In the genomic region with DNA sequence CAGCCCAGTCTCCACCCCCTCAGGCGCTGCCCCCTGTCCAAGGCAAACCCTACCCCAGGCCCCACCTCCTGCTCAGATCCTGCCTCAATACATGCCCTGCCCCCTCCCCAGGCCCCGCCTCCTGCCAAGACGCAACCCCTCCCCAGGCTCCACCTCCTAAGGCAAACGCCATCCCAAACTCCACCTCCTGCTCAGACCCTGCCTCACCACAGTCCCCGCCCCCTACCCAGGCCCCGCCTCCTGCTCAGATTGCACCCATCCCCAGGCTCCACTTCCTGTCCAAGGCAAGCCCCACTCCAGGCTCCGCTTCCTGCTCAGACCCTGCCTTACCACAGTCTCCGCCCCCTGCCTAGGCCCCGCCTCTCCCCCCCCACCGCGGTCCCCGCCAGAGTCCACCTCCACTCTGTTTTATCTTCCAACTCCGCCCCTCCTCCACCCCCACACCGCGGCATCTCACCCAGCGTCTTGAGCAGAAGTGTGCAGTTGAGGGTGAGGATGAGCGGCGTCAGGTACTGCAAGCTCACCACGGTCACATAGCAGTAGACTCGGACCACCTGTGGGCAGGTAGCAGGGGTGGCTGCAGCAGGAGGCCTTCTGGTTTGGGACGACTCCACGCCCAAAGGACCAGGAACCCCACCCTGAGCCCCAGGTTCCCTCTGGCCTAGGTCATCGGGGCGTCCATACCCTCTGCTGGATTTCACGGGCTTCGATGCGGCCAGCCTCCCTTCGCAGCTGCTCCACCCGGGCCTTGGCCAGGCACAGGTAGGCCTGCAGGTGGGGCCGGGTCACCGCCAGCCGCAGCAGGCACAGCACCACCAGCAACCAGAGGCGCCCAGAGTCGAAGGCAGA, we compare ENCODE assay signal across 9 cellular contexts. TPM values are rescaled to one million over a fixed set of nuclear protein-coding genes. Genes with fewer than 3 reads are reported as not detected.
A peak's percentile ranks its signal among the peaks of the same experiment; 100 is the strongest.
DNase-seq lines count a peak whose midpoint lies in the region; ATAC-seq and TF ChIP-seq lines count a peak whose summit lies in the region.
"Had no signal": no experiment of that assay in that cellular context is flagged by ENCODE, and none has a peak within 500 bp of the region (broad histone marks: within the 10 kb centered on the region; RNA-seq: fewer than 3 reads in every experiment).

No MANE protein-coding gene starts in this region.

- peak overlapping the region; percentile 22; the same call in 1 of the 2 replicates for H3K4me3 ChIP-seq in iPS DF 6.9 (ENCODE audit: low read length)
- peak overlapping the region in 3 of 4 donors; percentile 15 to 25 (median 16) for H3K4me3 ChIP-seq in transverse colon
- H3K4me3 ChIP-seq in MM.1S (ENCODE audit: low read length) = no peak overlapping the region

- peak overlapping the region; percentile 64 for H3K4me3 Mint-ChIP-seq in WTC11

- ATAC-seq in WTC11 = peak; percentile 97
- no peak for ATAC-seq in GM21390 (IDR thresholded peaks at IDR 0.05; ENCODE audit: unreplicated experiment)

- H3K36me3 ChIP-seq in iPS DF 6.9 (ENCODE audit: control insufficient read depth, insufficient read depth, low read length) = no peaks in the 10 kb centered on the region
- H3K36me3 ChIP-seq in transverse colon = peaks cover 0 to 9% (median 0%) of the 10 kb centered on the region in 4 donors
- H3K36me3 ChIP-seq in MM.1S (replicated peaks; ENCODE audit: insufficient read depth, low read length) = no peaks in the 10 kb centered on the region

- no peaks in the 10 kb centered on the region for H3K9me2 ChIP-seq in MM.1S (replicated peaks; ENCODE audit: insufficient read depth, low read length)

- H3K27me3 Mint-ChIP-seq in WTC11 (ENCODE audit: low read depth) = no peaks in the 10 kb centered on the region

- H3K79me2 ChIP-seq in MM.1S (ENCODE audit: low read length) = no peaks in the 10 kb centered on the region

- H3F3A ChIP-seq in MM.1S (ENCODE audit: insufficient read depth, low read length) = no peaks in the 10 kb centered on the region

- peak; percentile 42 to 50 for DNase-seq in activated T-cell treated with anti-CD3 and anti-CD28 coated beads, Interleukin-2, amount 50 U/mL, for 48 hours
- DNase-seq in activated T-cell treated with anti-CD3 and anti-CD28 coated beads for 4 hours (no peak), WTC11 (ENCODE audit: low spot score) (peak; percentile 100), iPS DF 6.9 (ENCODE audit: low read depth, low spot score) (peak; percentile 94), transverse colon (peak; percentile 71), T1000 (lab: John Stamatoyannopoulos, UW) (no peak), MM.1S (no peak)

- TF ChIP-seq POLR2A in transverse colon (IDR thresholded peaks at IDR 0.05) = no peak

- CTCF ChIA-PET in WTC11 (lab: Charles Lee) = interaction anchor here (0.5 to 2.5 kb wide), 14 partner anchors 10 to 395 kb away, joined by 3 to 11 read pairs (median 4); a partner anchor contains a TSS

- no peak overlapping the region for H3K27ac Mint-ChIP-seq in WTC11

- TF ChIP-seq CTCF in WTC11 (IDR thresholded peaks at IDR 0.05) = no peak
- no peak for TF ChIP-seq CTCF in transverse colon (IDR thresholded peaks at IDR 0.05)
- no peak for TF ChIP-seq CTCF in MM.1S (IDR thresholded peaks at IDR 0.05; ENCODE audit: low read length)

- H3K36me3 Mint-ChIP-seq in WTC11 = peaks cover 32% of the 10 kb centered on the region

- H2AFZ ChIP-seq in MM.1S (ENCODE audit: low read length) = no peak overlapping the region

- H3K27me3 ChIP-seq in iPS DF 6.9 (ENCODE audit: control insufficient read depth, insufficient read depth, low read length) = no peaks in the 10 kb centered on the region
- no peaks in the 10 kb centered on the region for H3K27me3 ChIP-seq in transverse colon
- no peaks in the 10 kb centered on the region for H3K27me3 ChIP-seq in MM.1S (replicated peaks; ENCODE audit: insufficient read depth, low read length)

- no peak overlapping the region for H3K9ac ChIP-seq in MM.1S (ENCODE audit: low read length)

- in situ Hi-C loops in transverse colon (cut with MboI; ENCODE audit: low pct_ligation_motif_present in 1 of 4, low pct_unique_long_range_greater_than_20kb in 1 of 4, low sequenced_read_pairs in 3 of 4) = no loop called here

- no peak overlapping the region for H3K4me2 ChIP-seq in MM.1S (ENCODE audit: low read depth, low read length)

- no peaks in the 10 kb centered on the region for H3K4me1 Mint-ChIP-seq in WTC11

- H3K9me3 Mint-ChIP-seq in WTC11 = peaks cover 14% of the 10 kb centered on the region

- H3K9me3 ChIP-seq in iPS DF 6.9 (ENCODE audit: control insufficient read depth, insufficient read depth, low read length) (no peaks in the 10 kb centered on the region), transverse colon (peaks cover 0 to 8% of the 10 kb centered on the region in 2 donors), MM.1S (replicated peaks; ENCODE audit: insufficient read depth, low read length) (no peaks in the 10 kb centered on the region)

- H3K4me1 ChIP-seq in iPS DF 6.9 (ENCODE audit: control insufficient read depth, insufficient read depth, low read length) (peaks cover 4% of the 10 kb centered on the region), transverse colon (no peaks in the 10 kb centered on the region), MM.1S (ENCODE audit: low read length) (no peaks in the 10 kb centered on the region)

- H3K27ac ChIP-seq in iPS DF 6.9 (ENCODE audit: low read length) (no peak overlapping the region), transverse colon (peak overlapping the region in 3 of 4 donors; percentile 18 to 61 (median 41)), MM.1S (ENCODE audit: low read length) (no peak overlapping the region)

- H4K20me1 ChIP-seq in MM.1S (ENCODE audit: insufficient read depth, low read length) = no peaks in the 10 kb centered on the region

- TF ChIP-seq EP300 in transverse colon (IDR thresholded peaks at IDR 0.05; ENCODE audit: low read depth) = no peak

- WGBS in iPS DF 6.9 (ENCODE audit: insufficient coverage, insufficient read length) = no CpG with 5 or more reads among the region's 34 CpGs
- 42 to 79% methylated on average over 10 to 34 of the region's 34 CpGs for WGBS in transverse colon (ENCODE audit: low coverage in 1 of 2), 2 donors

- intact Hi-C loops in transverse colon (cut with DNase I; ENCODE audit: low total_unique reads) = no loop called here

- POLR2A ChIA-PET in WTC11 (lab: Charles Lee) = interaction anchor here (1.4 to 2.2 kb wide), 2 partner anchors 9 to 50 kb away, joined by 3 to 6 read pairs; a partner anchor contains a TSS

TF ChIP-seq in WTC11, 78 proteins besides CTCF, POLR2A, EP300 and RAD21:
- no peak for TF ChIP-seq NR1H2 (CRISPR knock-in tag; IDR thresholded peaks at IDR 0.05)
- 0 out of 2 replicates have a peak, but pooled peaks have one; percentile 13 for TF ChIP-seq SP1 (CRISPR knock-in tag; conservative IDR thresholded peaks at IDR 0.05)
- no peak for TF ChIP-seq NFATC4 (CRISPR knock-in tag; IDR thresholded peaks at IDR 0.05)
- TF ChIP-seq, protein P1, sequence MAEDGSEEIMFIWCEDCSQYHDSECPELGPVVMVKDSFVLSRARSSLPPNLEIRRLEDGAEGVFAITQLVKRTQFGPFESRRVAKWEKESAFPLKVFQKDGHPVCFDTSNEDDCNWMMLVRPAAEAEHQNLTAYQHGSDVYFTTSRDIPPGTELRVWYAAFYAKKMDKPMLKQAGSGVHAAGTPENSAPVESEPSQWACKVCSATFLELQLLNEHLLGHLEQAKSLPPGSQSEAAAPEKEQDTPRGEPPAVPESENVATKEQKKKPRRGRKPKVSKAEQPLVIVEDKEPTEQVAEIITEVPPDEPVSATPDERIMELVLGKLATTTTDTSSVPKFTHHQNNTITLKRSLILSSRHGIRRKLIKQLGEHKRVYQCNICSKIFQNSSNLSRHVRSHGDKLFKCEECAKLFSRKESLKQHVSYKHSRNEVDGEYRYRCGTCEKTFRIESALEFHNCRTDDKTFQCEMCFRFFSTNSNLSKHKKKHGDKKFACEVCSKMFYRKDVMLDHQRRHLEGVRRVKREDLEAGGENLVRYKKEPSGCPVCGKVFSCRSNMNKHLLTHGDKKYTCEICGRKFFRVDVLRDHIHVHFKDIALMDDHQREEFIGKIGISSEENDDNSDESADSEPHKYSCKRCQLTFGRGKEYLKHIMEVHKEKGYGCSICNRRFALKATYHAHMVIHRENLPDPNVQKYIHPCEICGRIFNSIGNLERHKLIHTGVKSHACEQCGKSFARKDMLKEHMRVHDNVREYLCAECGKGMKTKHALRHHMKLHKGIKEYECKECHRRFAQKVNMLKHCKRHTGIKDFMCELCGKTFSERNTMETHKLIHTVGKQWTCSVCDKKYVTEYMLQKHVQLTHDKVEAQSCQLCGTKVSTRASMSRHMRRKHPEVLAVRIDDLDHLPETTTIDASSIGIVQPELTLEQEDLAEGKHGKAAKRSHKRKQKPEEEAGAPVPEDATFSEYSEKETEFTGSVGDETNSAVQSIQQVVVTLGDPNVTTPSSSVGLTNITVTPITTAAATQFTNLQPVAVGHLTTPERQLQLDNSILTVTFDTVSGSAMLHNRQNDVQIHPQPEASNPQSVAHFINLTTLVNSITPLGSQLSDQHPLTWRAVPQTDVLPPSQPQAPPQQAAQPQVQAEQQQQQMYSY (CRISPR knock-in tag; IDR thresholded peaks at IDR 0.05) = peak; percentile 88
- no peak for TF ChIP-seq EMX1 (CRISPR knock-in tag; IDR thresholded peaks at IDR 0.05)

RNA-seq across cellular contexts. Expression of a gene that starts 17.7 kb away (rescaled TPM):
- total RNA-seq in WTC11 (2021) (46.0 to 53.4 TPM (median 51.8 TPM) in 3 replicates), transverse colon (10 to 100 TPM; 16.9 to 41.9 (median 18.5) TPM)

RNA-seq across cellular contexts. Expression of a gene that starts 49.5 kb away (rescaled TPM):
- total RNA-seq in WTC11 (2021) (1.3 to 1.7 TPM (median 1.7 TPM) in 3 replicates), transverse colon (under 1 TPM in 1 of 4 donors, not detected in 3; 0.95 TPM)
- total RNA-seq: frontal cortex had no signal

RNA-seq across cellular contexts. Expression of a gene that starts 56.7 kb away (rescaled TPM):
- total RNA-seq in WTC11 (2021) = 8.1 to 9.2 TPM (median 8.7 TPM) in 3 replicates
- 100 to 1,000 TPM in 1 of 4 donors, 10 to 100 TPM in 2, 1 to 10 TPM in 1; 6.8 to 141 (median 24.5) TPM for total RNA-seq in transverse colon

Comparison
In these comparisons a context has a peak if more than half of its experiments do, and no peak if none do; other contexts are left out.
1. DNase-seq: peak in activated T-cell treated with anti-CD3 and anti-CD28 coated beads, Interleukin-2, amount 50 U/mL, for 48 hours (2 of 2), WTC11 (single experiment), iPS DF 6.9 (single experiment) and transverse colon (single experiment); none in activated T-cell treated with anti-CD3 and anti-CD28 coated beads for 4 hours (single experiment), T1000 (single experiment) and MM.1S (single experiment).
2. H3K27ac ChIP-seq: peak in transverse colon (3 of 4); none in iPS DF 6.9 (single experiment) and MM.1S (single experiment).